ENCODE assay signal across 20 cellular contexts in the genomic region with DNA sequence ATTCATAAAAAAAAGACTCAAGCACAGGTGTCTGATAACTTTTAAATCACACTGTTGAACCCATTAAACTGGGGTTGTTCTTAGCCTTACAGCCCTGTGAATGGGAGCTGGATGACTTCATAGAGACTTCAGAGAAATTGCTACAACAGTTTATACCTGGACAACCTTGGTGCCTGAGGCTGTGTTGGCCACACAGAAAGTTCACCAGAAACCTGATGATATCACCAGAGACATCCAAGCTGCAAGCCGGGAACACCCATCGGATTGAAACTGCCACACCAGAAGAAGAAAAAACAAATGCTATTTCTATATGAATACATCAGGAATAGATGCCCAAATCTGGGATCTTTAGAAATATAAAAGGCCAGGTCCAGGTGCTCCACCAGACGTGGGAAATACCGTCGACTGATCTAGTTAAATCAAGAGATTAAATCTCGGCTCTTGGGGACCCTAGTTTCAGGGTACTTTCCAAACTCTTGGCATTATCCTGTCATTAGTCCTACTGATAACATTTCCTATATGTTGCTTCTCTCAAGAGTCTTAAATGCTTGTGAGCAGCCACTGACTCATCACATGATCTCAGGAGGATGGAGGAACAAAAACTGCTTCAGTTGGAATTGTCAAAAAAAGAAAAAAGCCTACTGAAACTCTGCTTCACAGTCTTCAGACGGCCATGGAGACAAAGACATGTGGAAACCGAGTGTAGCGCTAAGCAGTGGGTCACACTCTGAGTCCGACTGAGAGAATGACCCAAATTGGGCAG. TPM values are rescaled to one million over a fixed set of nuclear protein-coding genes. Genes with fewer than 3 reads are reported as not detected.
DNase-seq lines count a peak whose midpoint lies in the region; ATAC-seq and TF ChIP-seq lines count a peak whose summit lies in the region.
"Had no signal": no experiment of that assay in that cellular context is flagged by ENCODE, and none has a peak within 500 bp of the region (broad histone marks: within the 10 kb centered on the region; RNA-seq: fewer than 3 reads in every experiment).

No MANE protein-coding gene starts in this region.

- H3K4me3 ChIP-seq in A673 (ENCODE audit: low read depth, low read length, poor library complexity, severe bottlenecking) (no peak overlapping the region), IMR-90 (ENCODE audit: insufficient read depth, low read depth, low read length) (no peak overlapping the region), fibroblast of mammary gland (ENCODE audit: control insufficient read depth, low read depth, low read length) (no peak overlapping the region), right lobe of liver (no peak overlapping the region), heart left ventricle (no peak overlapping the region)
- H3K4me3 ChIP-seq: BLaER1 treated with 17β-estradiol and CSF1 and Interleukin-3, amounts not matched to agents 10 nM and 100 nM; HAP-1; Peyer's patch had no signal

- TF ChIP-seq POLR2A in IMR-90 (IDR thresholded peaks at IDR 0.05; ENCODE audit: low read depth, low read length) (no peak), right lobe of liver (IDR thresholded peaks at IDR 0.05) (no peak), heart left ventricle (IDR thresholded peaks at IDR 0.05) (no peak)

- no peak overlapping the region for H2BK20ac ChIP-seq in IMR-90 (ENCODE audit: low read depth, low read length)

- no peak overlapping the region for H4K5ac ChIP-seq in IMR-90 (ENCODE audit: low read depth, low read length)

- H3K27me3 ChIP-seq in A673 (replicated peaks; ENCODE audit: insufficient read depth, low read depth, low read length, poor library complexity), result no peaks in the 10 kb centered on the region
- no peaks in the 10 kb centered on the region for H3K27me3 ChIP-seq in IMR-90 (ENCODE audit: control insufficient read depth, insufficient read depth, low read length)
- H3K27me3 ChIP-seq in right lobe of liver, result no peaks in the 10 kb centered on the region
- no peaks in the 10 kb centered on the region for H3K27me3 ChIP-seq in heart left ventricle
- H3K27me3 ChIP-seq: BLaER1 treated with 17β-estradiol and CSF1 and Interleukin-3, amounts not matched to agents 10 nM and 100 nM; Peyer's patch had no signal

- H4K20me1 ChIP-seq in IMR-90 (ENCODE audit: insufficient read depth, low read length), result no peaks in the 10 kb centered on the region
- H4K20me1 ChIP-seq: BLaER1 treated with 17β-estradiol and CSF1 and Interleukin-3, amounts not matched to agents 10 nM and 100 nM had no signal

- no peak overlapping the region for H4K91ac ChIP-seq in IMR-90 (ENCODE audit: insufficient read depth, low read depth, low read length)

- in situ Hi-C loops in IMR-90 (cut with MboI; ENCODE audit: low sequenced_read_pairs), result no loop called here

- H2BK5ac ChIP-seq in IMR-90 (ENCODE audit: low read depth, low read length, poor library complexity, severe bottlenecking), result no peak overlapping the region

- intact Hi-C loops in A673 (cut with micrococcal nuclease; ENCODE audit: unreplicated experiment) (no loop called here), IMR-90 (cut with micrococcal nuclease) (no loop called here), right lobe of liver (cut with DNase I) (no loop called here), heart left ventricle (cut with DNase I) (loop anchor here in 1 of 10 donors (10.0 kb wide), 1 partner anchor 46 kb away; no protein-coding TSS in a partner anchor)

- H2BK15ac ChIP-seq in IMR-90 (ENCODE audit: low read depth, low read length), result no peak overlapping the region

- H3K9ac ChIP-seq in IMR-90 (ENCODE audit: low read depth, low read length), result no peak overlapping the region
- H3K9ac ChIP-seq: BLaER1 treated with 17β-estradiol and CSF1 and Interleukin-3, amounts not matched to agents 10 nM and 100 nM had no signal

- H2BK120ac ChIP-seq in IMR-90 (ENCODE audit: low read depth, low read length), result no peak overlapping the region

- no peaks in the 10 kb centered on the region for H3K79me1 ChIP-seq in IMR-90 (ENCODE audit: low read depth in 1 of 2, low read length in 2 of 2)

- dilution Hi-C loops in IMR-90 (cut with HindIII; ENCODE audit: low sequenced_read_pairs, unreplicated experiment), result no loop called here

- CTCF ChIA-PET in A673 (lab: Charles Lee), result no interaction called here
- CTCF ChIA-PET in IMR-90 (lab: Yijun Ruan, JAX), result no interaction called here

- H3K4me1 ChIP-seq in A673 (ENCODE audit: insufficient read depth, low read length, poor library complexity, severe bottlenecking) (peaks cover 21% of the 10 kb centered on the region), IMR-90 (ENCODE audit: control insufficient read depth, insufficient read depth, low read length) (no peaks in the 10 kb centered on the region; the same call in 1 of the 2 replicates), right lobe of liver (no peaks in the 10 kb centered on the region), heart left ventricle (peaks cover 0 to 6% (median 0%) of the 10 kb centered on the region in 12 donors)
- H3K4me1 ChIP-seq: HAP-1, Peyer's patch had no signal

- DNase-seq in A673 (ENCODE audit: low spot score), result peak; percentile 38
- DNase-seq in IMR-90, result peak; percentile 59
- peak; percentile 19 for DNase-seq in fibroblast of mammary gland (ENCODE audit: low read depth)
- no peak for DNase-seq in right lobe of liver
- no peak for DNase-seq in heart left ventricle
- no peak for DNase-seq in left lobe of liver (ENCODE audit: low spot score)
- DNase-seq: CD8-positive, alpha-beta T cell; NCI-H1105; NCI-H1694; NCI-H2081 treated with DMSO at 0.1 percent for 48 hours; NK-92 treated with Interleukin-12 subunit alpha and Interleukin-12 subunit beta, amount 100 ng/mL, for 24 hours; Peyer's patch had no signal

- no peak overlapping the region for H3K14ac ChIP-seq in IMR-90 (replicated peaks; ENCODE audit: low read depth, low read length)

- H3K9me3 ChIP-seq in A673 (ENCODE audit: low read depth, low read length, poor library complexity, severe bottlenecking) (no peaks in the 10 kb centered on the region), IMR-90 (ENCODE audit: control insufficient read depth, insufficient read depth, low read length) (no peaks in the 10 kb centered on the region), right lobe of liver (no peaks in the 10 kb centered on the region), heart left ventricle (no peaks in the 10 kb centered on the region)
- H3K9me3 ChIP-seq: HAP-1, Peyer's patch had no signal

- H3K23ac ChIP-seq in IMR-90 (ENCODE audit: low read depth, low read length), result no peak overlapping the region

- TF ChIP-seq RAD21 in IMR-90 (IDR thresholded peaks at IDR 0.05; ENCODE audit: low read length), result no peak

- no peaks in the 10 kb centered on the region; the same call in 1 of the 2 replicates for H3K9me1 ChIP-seq in IMR-90 (ENCODE audit: insufficient read depth, low read length)

- no peak overlapping the region for H3K18ac ChIP-seq in IMR-90 (ENCODE audit: low read depth, low read length)

- no peak for TF ChIP-seq CTCF in A673 (conservative IDR thresholded peaks at IDR 0.05; ENCODE audit: low read depth, low read length)
- TF ChIP-seq CTCF in IMR-90 (conservative IDR thresholded peaks at IDR 0.05; ENCODE audit: low read depth, low read length), result no peak
- no peak for TF ChIP-seq CTCF in VCaP (conservative IDR thresholded peaks at IDR 0.05)
- TF ChIP-seq CTCF in fibroblast of mammary gland (conservative IDR thresholded peaks at IDR 0.05; ENCODE audit: control insufficient read depth, insufficient read depth, low read depth, low read length), result no peak
- no peak for TF ChIP-seq CTCF in right lobe of liver (IDR thresholded peaks at IDR 0.05)
- TF ChIP-seq CTCF in heart left ventricle (IDR thresholded peaks at IDR 0.05), result no peak

- BruUV-seq in A673 (replicated peaks; lab: Mats Ljungman, UMichigan), result TSS peak; percentile 81
- no TSS peak for BruUV-seq in IMR-90 (replicated peaks; lab: Mats Ljungman, UMichigan)

- WGBS in IMR-90 (ENCODE audit: extremely low coverage in 2 of 2, insufficient read length in 1 of 2), 2 experiments, result 74% methylated on average over 8 of the region's 10 CpGs; no CpG with 5 or more reads in 1 of the 2 experiments
- WGBS in right lobe of liver (ENCODE audit: insufficient coverage, low coverage, low lambda C conversion rate, missing lambda C conversion rate), result 78% methylated on average over 10 of the region's 10 CpGs
- 78 to 86% (median 79%) methylated on average over 10 of the region's 10 CpGs for WGBS in heart left ventricle, 4 donors

- peak overlapping the region in 1 of 2 experiments; percentile 69; a peak in 1 of 4 replicates for H4K8ac ChIP-seq in IMR-90 (ENCODE audit: low read depth in 2 of 2, low read length in 2 of 2)

- H3K27ac ChIP-seq in A673 (ENCODE audit: low read depth, low read length, poor library complexity, severe bottlenecking), result peak overlapping the region; percentile 83
- no peak overlapping the region for H3K27ac ChIP-seq in IMR-90 (ENCODE audit: insufficient read depth, low read length)
- peak overlapping the region; percentile 73 for H3K27ac ChIP-seq in VCaP
- no peak overlapping the region for H3K27ac ChIP-seq in right lobe of liver
- no peak overlapping the region for H3K27ac ChIP-seq in heart left ventricle
- H3K27ac ChIP-seq: BLaER1 treated with 17β-estradiol and CSF1 and Interleukin-3, amounts not matched to agents 10 nM and 100 nM; Peyer's patch had no signal

- no peak overlapping the region; the same call in 1 of the 2 replicates for H3K4ac ChIP-seq in IMR-90 (ENCODE audit: low read depth, low read length)

- no peak overlapping the region for H2AK9ac ChIP-seq in IMR-90 (replicated peaks; ENCODE audit: low read depth, low read length, poor library complexity)

- no peak overlapping the region for H3K56ac ChIP-seq in IMR-90 (ENCODE audit: extremely low read depth, insufficient read depth, low read length)

- H3K4me2 ChIP-seq in IMR-90 (ENCODE audit: low read depth, low read length), result no peak overlapping the region

- ATAC-seq in IMR-90 (ENCODE audit: low read depth) (no peak; the same call in 1 of the 2 replicates), right lobe of liver (no peak), heart left ventricle (no peak), left lobe of liver (no peak), GM21381 (IDR thresholded peaks at IDR 0.05; ENCODE audit: unreplicated experiment) (no peak)
- ATAC-seq: CD8-positive, alpha-beta T cell; Right ventricle myocardium inferior had no signal

- H2AFZ ChIP-seq in IMR-90 (replicated peaks; ENCODE audit: low read length, poor library complexity), result no peak overlapping the region

- no peak overlapping the region for H2AK5ac ChIP-seq in IMR-90 (ENCODE audit: low read depth, low read length)

- POLR2A ChIA-PET in A673 (lab: Charles Lee; ENCODE audit: low non-redundant PET), result interaction anchor here (0.5 kb wide), 2 partner anchors 25 to 338 kb away, joined by 3 to 5 read pairs; no protein-coding TSS in a partner anchor
- POLR2A ChIA-PET in IMR-90 (lab: Charles Lee; ENCODE audit: unreplicated experiment), result no interaction called here

- H3K36me3 ChIP-seq in A673 (ENCODE audit: insufficient read depth, low read length, poor library complexity, severe bottlenecking), result no peaks in the 10 kb centered on the region
- no peaks in the 10 kb centered on the region for H3K36me3 ChIP-seq in IMR-90 (ENCODE audit: control insufficient read depth, insufficient read depth, low read length)
- no peaks in the 10 kb centered on the region for H3K36me3 ChIP-seq in right lobe of liver
- H3K36me3 ChIP-seq in heart left ventricle, result no peaks in the 10 kb centered on the region
- H3K36me3 ChIP-seq: BLaER1 treated with 17β-estradiol and CSF1 and Interleukin-3, amounts not matched to agents 10 nM and 100 nM; HAP-1; Peyer's patch had no signal

RNA-seq across cellular contexts. Expression of a gene that starts 28.6 kb away (rescaled TPM):
- total RNA-seq in A673 (2021), result not detected in 2 replicates
- under 0.01 and 0.18 TPM in 2 replicates for total RNA-seq in IMR-90 (2012; rRNA removed)
- 0.15 and 0.19 TPM in 2 replicates for polyA plus RNA-seq in IMR-90 (2012; rRNA removed)
- polyA plus RNA-seq in IMR-90 (2012; cell fraction: cytosol; rRNA removed), result 0.15 TPM in 1 of 2 replicates, not detected in the other
- 0.09 and 0.16 TPM in 2 replicates for polyA plus RNA-seq in IMR-90 (2012; cell fraction: nucleus; rRNA removed; ENCODE audit: low replicate concordance)
- total RNA-seq in right lobe of liver, result under 1 TPM in 1 of 6 experiments, not detected in 5; 0.51 TPM
- not detected for total RNA-seq in heart left ventricle
- under 1 TPM; 0.07 to 0.11 TPM for polyA plus RNA-seq in heart left ventricle
- total RNA-seq in left lobe of liver, result not detected
- total RNA-seq: CD8-positive, alpha-beta T cell; G401; LHCN-M2; NCI-H460; Peyer's patch; Right ventricle myocardium inferior had no signal

RNA-seq across cellular contexts. Expression of a gene that starts 40.8 kb away (rescaled TPM):
- total RNA-seq in A673 (2021) (6.3 and 7.0 TPM in 2 replicates), IMR-90 (2012; rRNA removed) (7.2 TPM in 2 replicates), right lobe of liver (10 to 100 TPM; 33.5 to 42.7 (median 39.6) TPM), heart left ventricle (10 to 100 TPM in 3 of 9 donors, 1 to 10 TPM in 6; 3.3 to 55.8 (median 7.3) TPM), left lobe of liver (31.7 TPM)
- polyA plus RNA-seq in IMR-90 (2012; rRNA removed) (0.86 and 1.2 TPM in 2 replicates), heart left ventricle (1 to 10 TPM; 2.3 to 2.4 TPM)
- 0.47 and 0.64 TPM in 2 replicates for polyA plus RNA-seq in IMR-90 (2012; cell fraction: cytosol; rRNA removed)
- 0.32 and 1.4 TPM in 2 replicates for polyA plus RNA-seq in IMR-90 (2012; cell fraction: nucleus; rRNA removed; ENCODE audit: low replicate concordance)

Comparison
In these comparisons a context has a peak if more than half of its experiments do, and no peak if none do; other contexts are left out.
1. DNase-seq: peak in A673 (single experiment), IMR-90 (single experiment) and fibroblast of mammary gland (single experiment); none in right lobe of liver (0 of 3), heart left ventricle (0 of 5) and left lobe of liver (single experiment).
2. H3K27ac ChIP-seq: peak in A673 (single experiment) and VCaP (single experiment); none in IMR-90 (single experiment), right lobe of liver (0 of 3) and heart left ventricle (0 of 12).